Comparison of ENCODE assay signal across 10 cellular contexts in the genomic region with DNA sequence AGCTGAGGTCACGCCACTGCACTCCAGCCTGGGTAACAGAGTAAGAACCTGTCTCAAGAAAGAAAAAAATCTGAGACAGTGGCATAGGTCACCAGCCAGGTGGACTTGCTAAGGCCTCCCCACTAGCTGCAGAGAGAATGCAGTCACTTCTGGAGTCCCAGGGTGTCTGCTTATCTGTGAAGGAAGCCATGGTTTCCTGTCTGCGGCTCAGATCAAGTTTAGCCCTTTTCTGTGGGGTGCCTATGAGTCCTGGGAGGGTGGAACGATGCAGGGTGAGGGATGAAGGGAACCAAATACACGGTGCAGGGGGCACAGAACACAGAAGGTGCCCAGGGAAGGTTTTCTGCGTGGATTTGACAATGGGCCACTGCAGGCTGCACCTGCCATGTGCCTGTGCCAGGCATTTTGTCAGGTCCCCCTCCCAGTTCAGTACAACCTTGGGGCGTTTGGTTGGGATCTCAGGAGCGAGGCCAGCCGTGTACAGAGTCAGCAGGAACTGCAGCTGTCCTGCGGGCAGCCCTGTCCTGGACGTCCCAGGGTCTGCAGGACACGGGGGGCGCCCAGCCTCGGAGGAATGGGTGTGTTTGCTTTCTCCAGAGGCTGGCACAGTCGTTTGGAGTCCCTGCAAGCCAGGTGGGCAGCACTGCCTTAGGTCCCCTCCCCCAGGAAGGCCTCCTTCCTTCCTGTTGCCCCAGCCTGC. TPM values are rescaled to one million over a fixed set of nuclear protein-coding genes. Genes with fewer than 3 reads are reported as not detected.
DNase-seq lines count a peak whose midpoint lies in the region; ATAC-seq and TF ChIP-seq lines count a peak whose summit lies in the region.
"Had no signal": no experiment of that assay in that cellular context is flagged by ENCODE, and none has a peak within 500 bp of the region (broad histone marks: within the 10 kb centered on the region; RNA-seq: fewer than 3 reads in every experiment).

No MANE protein-coding gene starts in this region.

- no peaks in the 10 kb centered on the region for H3K4me1 Mint-ChIP-seq in activated T-helper 17 cell treated with anti-CD3 and anti-CD28 coated beads, Interleukin-2, amount 50 U/mL, for 72 hours
- H3K4me1 Mint-ChIP-seq in natural killer cell treated with Interleukin-12 subunit alpha and Interleukin-12 subunit beta and Interleukin-15 and Interleukin-18, amount 100 ng/mL, for 72 hours (ENCODE audit: low read depth in 2 of 2), result peaks cover 0 to 9% of the 10 kb centered on the region in 2 donors

- H3K27me3 Mint-ChIP-seq in activated T-helper 17 cell treated with anti-CD3 and anti-CD28 coated beads, Interleukin-2, amount 50 U/mL, for 72 hours, result peaks cover 8% of the 10 kb centered on the region
- peaks cover 10 to 14% of the 10 kb centered on the region in 2 donors for H3K27me3 Mint-ChIP-seq in natural killer cell treated with Interleukin-12 subunit alpha and Interleukin-12 subunit beta and Interleukin-15 and Interleukin-18, amount 100 ng/mL, for 72 hours

- H3K36me3 ChIP-seq in SJCRH30, result no peaks in the 10 kb centered on the region

- peak; percentile 80 for ATAC-seq in activated T-helper 17 cell treated with anti-CD3 and anti-CD28 coated beads, Interleukin-2, amount 50 U/mL, for 72 hours (replicated peaks)
- peak; percentile 26 to 65 for ATAC-seq in natural killer cell treated with Interleukin-12 subunit alpha and Interleukin-12 subunit beta and Interleukin-15 and Interleukin-18, amount 100 ng/mL, for 72 hours
- ATAC-seq in GM21381 (IDR thresholded peaks at IDR 0.05; ENCODE audit: unreplicated experiment), result no peak

- no peak for TF ChIP-seq CTCF in GM12865 (IDR thresholded peaks at IDR 0.05; ENCODE audit: insufficient read depth, low read depth, low read length, missing control alignments)

- H3K36me3 Mint-ChIP-seq in activated T-helper 17 cell treated with anti-CD3 and anti-CD28 coated beads, Interleukin-2, amount 50 U/mL, for 72 hours (ENCODE audit: low read depth), result no peaks in the 10 kb centered on the region
- H3K36me3 Mint-ChIP-seq in natural killer cell treated with Interleukin-12 subunit alpha and Interleukin-12 subunit beta and Interleukin-15 and Interleukin-18, amount 100 ng/mL, for 72 hours, result no peaks in the 10 kb centered on the region

- H3K27ac ChIP-seq in SJCRH30, result no peak overlapping the region

- no peaks in the 10 kb centered on the region for H3K9me3 ChIP-seq in SJCRH30 (replicated peaks)

- peak overlapping the region; percentile 48 for H3K27ac Mint-ChIP-seq in activated T-helper 17 cell treated with anti-CD3 and anti-CD28 coated beads, Interleukin-2, amount 50 U/mL, for 72 hours
- no peak overlapping the region for H3K27ac Mint-ChIP-seq in natural killer cell treated with Interleukin-12 subunit alpha and Interleukin-12 subunit beta and Interleukin-15 and Interleukin-18, amount 100 ng/mL, for 72 hours

- no peak overlapping the region for H3K4me3 Mint-ChIP-seq in activated T-helper 17 cell treated with anti-CD3 and anti-CD28 coated beads, Interleukin-2, amount 50 U/mL, for 72 hours
- no peak overlapping the region for H3K4me3 Mint-ChIP-seq in natural killer cell treated with Interleukin-12 subunit alpha and Interleukin-12 subunit beta and Interleukin-15 and Interleukin-18, amount 100 ng/mL, for 72 hours

- H3K4me3 ChIP-seq in GM12865 (ENCODE audit: low read depth, low read length) (no peak overlapping the region), SJCRH30 (no peak overlapping the region)

- no peaks in the 10 kb centered on the region for H3K27me3 ChIP-seq in SJCRH30

- DNase-seq in GM12865 (ENCODE audit: low read depth), result peak; percentile 45
- DNase-seq in OCI-M1 (lab: John Stamatoyannopoulos, UW), result peak; percentile 29
- no peak for DNase-seq in natural killer cell treated with Interleukin-12 subunit alpha and Interleukin-12 subunit beta and Interleukin-15 and Interleukin-18, amount 100 ng/mL, for 72 hours (ENCODE audit: low spot score)
- no peak for DNase-seq in SJCRH30
- DNase-seq in posterior vena cava (ENCODE audit: low spot score), result no peak
- DNase-seq: naive B cell, NCI-H1092 treated with DMSO at 0.1 percent for 48 hours, NCI-H526 had no signal

- no peaks in the 10 kb centered on the region for H3K4me1 ChIP-seq in SJCRH30

- intact Hi-C loops in posterior vena cava (cut with DNase I), result loop anchor here in 1 of 2 donors (10.0 kb wide), 1 partner anchor 412 kb away; no protein-coding TSS in a partner anchor

- no peaks in the 10 kb centered on the region for H3K9me3 Mint-ChIP-seq in activated T-helper 17 cell treated with anti-CD3 and anti-CD28 coated beads, Interleukin-2, amount 50 U/mL, for 72 hours
- H3K9me3 Mint-ChIP-seq in natural killer cell treated with Interleukin-12 subunit alpha and Interleukin-12 subunit beta and Interleukin-15 and Interleukin-18, amount 100 ng/mL, for 72 hours, result no peaks in the 10 kb centered on the region

RNA-seq across cellular contexts. Expression of gene RAB11FIP4, which starts 41.8 kb away (rescaled TPM):
- 10 to 100 TPM; 19.7 to 21.7 TPM for total RNA-seq in activated T-helper 17 cell treated with anti-CD3 and anti-CD28 coated beads, Interleukin-2, amount 50 U/mL, for 72 hours
- total RNA-seq in natural killer cell treated with Interleukin-12 subunit alpha and Interleukin-12 subunit beta and Interleukin-15 and Interleukin-18, amount 100 ng/mL, for 72 hours, result 10 to 100 TPM; 16.2 to 21.6 TPM
- total RNA-seq in SJCRH30 (2014; rRNA removed; shearing (Covaris generic)), result 0.04 and 0.05 TPM in 2 replicates
- total RNA-seq in posterior vena cava, result 1 to 10 TPM in 1 of 2 donors, under 1 TPM in 1; 0.83 to 1.0 TPM

Comparison
In these comparisons a context has a peak if more than half of its experiments do, and no peak if none do; other contexts are left out.
1. DNase-seq: peak in GM12865 (single experiment) and OCI-M1 (single experiment); none in natural killer cell treated with Interleukin-12 subunit alpha and Interleukin-12 subunit beta and Interleukin-15 and Interleukin-18, amount 100 ng/mL, for 72 hours (single experiment), SJCRH30 (0 of 2) and posterior vena cava (single experiment).
2. RNA of gene RAB11FIP4, which starts 41.8 kb away (total RNA-seq): 19.7 to 21.7 TPM in activated T-helper 17 cell treated with anti-CD3 and anti-CD28 coated beads, Interleukin-2, amount 50 U/mL, for 72 hours and 16.2 to 21.6 TPM in natural killer cell treated with Interleukin-12 subunit alpha and Interleukin-12 subunit beta and Interleukin-15 and Interleukin-18, amount 100 ng/mL, for 72 hours; 0.83 to 1.0 TPM in posterior vena cava and 0.04 to 0.05 TPM in SJCRH30; every median in the first group is over 4 times any median in the second.